ENCODE assay signal across 8 cellular contexts in genomic region chr6:132512638-132513632, GRCh38. TPM values are rescaled to one million over a fixed set of nuclear protein-coding genes. Genes with fewer than 3 reads are reported as not detected.
DNase-seq lines count a peak whose midpoint lies in the region; ATAC-seq lines count a peak whose summit lies in the region.

Gene STX7, minus strand, starts transcription at chr6:132513116. Its CDS starts 9,586 bp downstream, at chr6:132503530.

- peaks cover 0 to 5% (median 0%) of the 10 kb centered on the region in 3 donors for H3K36me3 Mint-ChIP-seq in immature natural killer cell

- H3K27ac Mint-ChIP-seq in immature natural killer cell: peak within 1 kb of the TSS; percentile 21 to 97 (median 88)

- H3K4me3 Mint-ChIP-seq in immature natural killer cell: peak within 1 kb of the TSS; percentile 94 to 99 (median 98)

- DNase-seq in AG08396 (ENCODE audit: low spot score) (peak; percentile 97), NCI-H345 (lab: John Stamatoyannopoulos, UW) (peak; percentile 86), immature natural killer cell (peak; percentile 88 to 89 (median 88)), smooth muscle cell of the brain vasculature (ENCODE audit: low read depth, low spot score) (peak; percentile 63)
- peak; percentile 76 for DNase-seq in activated CD4-positive, CD25-positive, alpha-beta regulatory T cell treated with anti-CD3 and anti-CD28 coated beads, Interleukin-2, amount 50 U/mL, for 16 hours (ENCODE audit: low read depth, low spot score)
- DNase-seq in central memory CD4-positive, alpha-beta T cell: peak; percentile 86

- ATAC-seq in GM18909 (IDR thresholded peaks at IDR 0.05; ENCODE audit: poor library complexity, unreplicated experiment) (peak; percentile 91), HG03159 (IDR thresholded peaks at IDR 0.05; ENCODE audit: unreplicated experiment) (peak; percentile 91)

- H3K9me3 Mint-ChIP-seq in immature natural killer cell: no peaks in the 10 kb centered on the region

- peaks cover 39 to 55% of the 10 kb centered on the region in 2 donors for H3K4me1 Mint-ChIP-seq in immature natural killer cell

- H3K27me3 Mint-ChIP-seq in immature natural killer cell (ENCODE audit: low read depth in 3 of 3): peaks cover 0 to 9% (median 6%) of the 10 kb centered on the region in 3 donors

RNA-seq across cellular contexts. Expression of gene STX7, which starts in this region (rescaled TPM):
- 10 to 100 TPM; 25.5 to 37.2 (median 29.8) TPM for polyA plus RNA-seq in immature natural killer cell

Comparison
In these comparisons a context has a peak if more than half of its experiments do, and no peak if none do; other contexts are left out.
1. Peak in every context shown above with its lines: DNase-seq and ATAC-seq.